10 cellular contexts compared by ENCODE assay signal in the genomic region with DNA sequence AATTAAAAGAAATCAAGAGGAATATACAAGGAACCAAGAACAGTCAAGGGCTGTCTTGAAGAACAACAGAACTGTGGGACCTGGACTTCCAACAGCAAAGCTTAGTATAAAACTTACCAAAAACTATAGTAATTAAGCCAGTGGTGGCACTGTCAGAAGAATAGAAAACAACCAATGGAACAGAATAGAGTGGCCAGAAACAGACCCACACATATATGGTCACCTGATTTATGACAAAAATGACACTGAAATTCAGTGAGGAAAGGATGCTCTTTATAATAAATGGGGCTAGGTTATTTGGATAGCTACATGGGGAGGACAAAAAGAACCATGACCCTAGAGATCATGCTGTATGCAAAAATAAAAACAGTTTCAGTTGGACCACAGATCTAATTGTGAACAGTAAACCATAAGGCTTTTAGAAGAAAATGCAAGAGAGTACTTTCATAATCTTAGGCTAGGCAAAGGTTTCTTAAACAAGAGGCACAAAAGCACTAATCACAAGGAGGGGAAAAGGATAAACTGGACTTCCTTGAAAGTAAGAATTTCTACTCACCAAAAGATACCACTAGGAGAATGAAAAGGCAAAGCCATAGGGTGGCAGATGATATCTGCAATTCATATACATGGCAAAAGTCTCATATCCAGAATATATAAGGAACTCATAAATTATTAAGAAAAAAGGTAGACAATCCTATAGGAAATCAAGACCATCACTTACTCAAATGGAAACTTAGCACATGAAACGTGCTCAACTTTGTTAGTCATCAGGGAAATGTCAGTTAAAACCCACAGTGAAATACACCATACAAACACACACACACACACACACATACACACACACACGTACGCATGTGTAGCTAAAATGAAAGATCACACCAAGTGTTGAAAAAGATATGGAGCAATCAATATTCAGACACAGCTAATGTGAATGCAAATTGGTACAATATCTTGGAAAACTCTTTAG. TPM values are rescaled to one million over a fixed set of nuclear protein-coding genes. Genes with fewer than 3 reads are reported as not detected.
DNase-seq lines count a peak whose midpoint lies in the region; ATAC-seq and TF ChIP-seq lines count a peak whose summit lies in the region.
"Had no signal": no experiment of that assay in that cellular context is flagged by ENCODE, and none has a peak within 500 bp of the region (broad histone marks: within the 10 kb centered on the region; RNA-seq: fewer than 3 reads in every experiment).

No MANE protein-coding gene starts in this region.

- H3K36me3 ChIP-seq in brain microvascular endothelial cell (replicated peaks) (no peaks in the 10 kb centered on the region), heart right ventricle (peaks cover 0 to 7% (median 0%) of the 10 kb centered on the region in 9 donors)

- ATAC-seq in GM18520 (IDR thresholded peaks at IDR 0.05; ENCODE audit: unreplicated experiment) (peak; percentile 63), GM21526 (IDR thresholded peaks at IDR 0.05; ENCODE audit: low FRiP score, unreplicated experiment) (peak; percentile 83), HG03280 (IDR thresholded peaks at IDR 0.05; ENCODE audit: unreplicated experiment) (peak; percentile 83), esophagus mucosa (no peak), heart right ventricle (no peak)
- ATAC-seq in activated naive CD4-positive, alpha-beta T cell treated with anti-CD3 and anti-CD28 coated beads, Interleukin-2, amount 50 U/mL, for 72 hours, result peak; percentile 56 to 61
- ATAC-seq: left colon had no signal

- peaks cover 0 to 28% (median 4%) of the 10 kb centered on the region in 9 donors for H3K4me1 ChIP-seq in heart right ventricle

- in situ Hi-C loops in brain microvascular endothelial cell (cut with HindIII; ENCODE audit: low pct_ligation_motif_present, low sequenced_read_pairs), result no loop called here

- intact Hi-C loops in heart right ventricle (cut with DNase I), result no loop called here

- no peak overlapping the region for H3K27ac Mint-ChIP-seq in activated naive CD4-positive, alpha-beta T cell treated with anti-CD3 and anti-CD28 coated beads, Interleukin-2, amount 50 U/mL, for 72 hours

- TF ChIP-seq CTCF in brain microvascular endothelial cell (IDR thresholded peaks at IDR 0.05; ENCODE audit: low read depth, low read length, missing control alignments) (no peak), heart right ventricle (IDR thresholded peaks at IDR 0.05) (no peak)

- H3K9me3 ChIP-seq in heart right ventricle, result no peaks in the 10 kb centered on the region

- no peak overlapping the region for H3K4me3 ChIP-seq in brain microvascular endothelial cell (ENCODE audit: low read depth, low read length)
- H3K4me3 ChIP-seq in heart right ventricle, result no peak overlapping the region
- H3K4me3 ChIP-seq: skin epidermis had no signal

- DNase-seq in activated naive CD4-positive, alpha-beta T cell treated with anti-CD3 and anti-CD28 coated beads, Interleukin-2, amount 50 U/mL, for 72 hours (ENCODE audit: low spot score in 2 of 2), result peak in 1 of 2 donors; percentile 52
- DNase-seq in COLO829 (ENCODE audit: low spot score) (no peak), brain microvascular endothelial cell (no peak), heart right ventricle (no peak)
- DNase-seq: left colon had no signal

- H3K27me3 ChIP-seq in brain microvascular endothelial cell (replicated peaks), result no peaks in the 10 kb centered on the region
- H3K27me3 ChIP-seq in heart right ventricle, result no peaks in the 10 kb centered on the region

- peaks cover 0 to 24% of the 10 kb centered on the region in 2 donors for H3K36me3 Mint-ChIP-seq in activated naive CD4-positive, alpha-beta T cell treated with anti-CD3 and anti-CD28 coated beads, Interleukin-2, amount 50 U/mL, for 72 hours

- H3K27ac ChIP-seq in brain microvascular endothelial cell (no peak overlapping the region), heart right ventricle (no peak overlapping the region)
- H3K27ac ChIP-seq: skin epidermis had no signal

- H3K9me3 Mint-ChIP-seq in activated naive CD4-positive, alpha-beta T cell treated with anti-CD3 and anti-CD28 coated beads, Interleukin-2, amount 50 U/mL, for 72 hours, result no peaks in the 10 kb centered on the region

- WGBS in heart right ventricle, 2 donors, result 91 to 93% methylated on average over 3 of the region's 3 CpGs

RNA-seq across cellular contexts. Expression of gene HYCC1, which starts 20.8 kb away (rescaled TPM):
- 10 to 100 TPM; 17.6 to 18.3 TPM for total RNA-seq in activated naive CD4-positive, alpha-beta T cell treated with anti-CD3 and anti-CD28 coated beads, Interleukin-2, amount 50 U/mL, for 72 hours
- total RNA-seq in esophagus mucosa (44.2 TPM), heart right ventricle (10 to 100 TPM; 26.2 to 39.6 (median 34.5) TPM)
- 1 to 10 TPM; 5.9 to 7.8 TPM for polyA plus RNA-seq in heart right ventricle

Comparison
In these comparisons a context has a peak if more than half of its experiments do, and no peak if none do; other contexts are left out.
1. ATAC-seq: peak in GM18520 (single experiment), GM21526 (single experiment), HG03280 (single experiment) and activated naive CD4-positive, alpha-beta T cell treated with anti-CD3 and anti-CD28 coated beads, Interleukin-2, amount 50 U/mL, for 72 hours (2 of 2); none in esophagus mucosa (single experiment) and heart right ventricle (0 of 8).